In the genomic region with DNA sequence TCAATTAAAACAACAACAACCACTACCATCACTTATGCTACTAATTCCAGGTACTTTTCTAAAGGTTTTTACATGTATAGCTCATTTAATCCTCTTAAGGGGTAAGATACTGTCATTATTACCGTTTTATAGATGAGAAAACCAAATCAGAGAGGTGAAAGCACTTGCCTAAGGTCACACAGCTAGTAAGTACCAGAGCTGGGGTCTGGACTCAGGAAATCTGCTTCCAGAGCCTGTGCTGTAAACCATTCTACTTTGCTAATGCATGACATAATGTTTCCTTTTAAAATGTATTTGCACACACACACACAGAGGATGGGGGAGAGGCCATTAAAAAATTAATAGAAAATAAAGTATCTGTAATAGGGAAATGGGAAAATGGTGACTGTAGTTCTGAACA, we compare ENCODE assay signal across 37 cellular contexts.
DNase-seq lines count a peak whose midpoint lies in the region; ATAC-seq, FAIRE-seq and TF ChIP-seq lines count a peak whose summit lies in the region.
"Had no signal": no experiment of that assay in that cellular context is flagged by ENCODE, and none has a peak within 500 bp of the region (broad histone marks: within the 10 kb centered on the region; RNA-seq: fewer than 3 reads in every experiment).

No MANE protein-coding gene starts in this region.

- CTCF ChIA-PET in K562 (lab: Yijun Ruan, JAX; ENCODE audit: low intra/inter-chr PET ratio), result no interaction called here

- H3K79me2 ChIP-seq in K562 (ENCODE audit: control insufficient read depth, insufficient read depth, low read length), result no peaks in the 10 kb centered on the region

- intact Hi-C loops in K562 (cut with micrococcal nuclease), result no loop called here

- H3K27ac ChIP-seq in SJSA1 (no peak overlapping the region), SK-N-MC (peak overlapping the region; percentile 60), K562 (ENCODE audit: extremely low read depth, low read depth, low read length) (no peak overlapping the region)
- H3K27ac ChIP-seq: 22Rv1; A549; BLaER1; BLaER1 treated with 17β-estradiol and CSF1 and Interleukin-3, amounts not matched to agents 10 nM and 100 nM; C4-2B had no signal

- no peaks in the 10 kb centered on the region for H3K9me3 Mint-ChIP-seq in stimulated activated naive CD8-positive, alpha-beta T cell treated with anti-CD3 and anti-CD28 coated beads, Interleukin-15, amount 100 ng/mL, for 72 hours
- H3K9me3 Mint-ChIP-seq: CD4-positive, alpha-beta memory T cell; CD4-positive, alpha-beta T cell; CD8-positive, alpha-beta memory T cell; CD8-positive, alpha-beta T cell had no signal

- no peak for FAIRE-seq in K562 (lab: Jason Lieb, UNC)
- FAIRE-seq in urothelium cell line (lab: Jason Lieb, UNC), result no peak
- FAIRE-seq: A204.1, A549, D721Med had no signal

- H3K9ac ChIP-seq in SK-N-MC (ENCODE audit: insufficient read length) (no peak overlapping the region), K562 (ENCODE audit: insufficient read depth in 1 of 2, low read depth in 2 of 2, low read length in 2 of 2) (no peak overlapping the region)
- H3K9ac ChIP-seq: BLaER1; BLaER1 treated with 17β-estradiol and CSF1 and Interleukin-3, amounts not matched to agents 10 nM and 100 nM had no signal

- TF ChIP-seq RAD21 in K562 (CRISPR knock-in tag; conservative IDR thresholded peaks at IDR 0.05 in 1 of 2, IDR thresholded peaks at IDR 0.05 in 1 of 2), result no peak

- H4K20me1 ChIP-seq in K562 (replicated peaks; ENCODE audit: control insufficient read depth, insufficient read depth, low read length), result no peaks in the 10 kb centered on the region
- H4K20me1 ChIP-seq: BLaER1; BLaER1 treated with 17β-estradiol and CSF1 and Interleukin-3, amounts not matched to agents 10 nM and 100 nM had no signal

- no peak for DNase-seq in stimulated activated naive CD8-positive, alpha-beta T cell treated with anti-CD3 and anti-CD28 coated beads, Interleukin-15, amount 100 ng/mL, for 72 hours
- no peak for DNase-seq in stimulated activated naive CD8-positive, alpha-beta T cell treated with anti-CD3 and anti-CD28 coated beads, Interleukin-15, Interleukin-2, amounts not matched to agents 100 U/mL and 50 U/mL, for 24 hours
- DNase-seq in SJSA1 (ENCODE audit: low read depth in 1 of 2, low spot score in 2 of 2) (peak; percentile 52 to 63), SK-N-MC (ENCODE audit: low read depth, low spot score) (no peak), K562 (ENCODE audit: extremely low read depth in 1 of 4, low spot score in 3 of 4) (no peak), NCI-H1930 (lab: John Stamatoyannopoulos, UW) (no peak), NCI-H2227 treated with DMSO at 0.1 percent for 48 hours (lab: John Stamatoyannopoulos, UW) (no peak), urothelium cell line (ENCODE audit: low spot score) (no peak)
- DNase-seq: 8988T; ACHN; AML-193; BE2C; C1 segment of cervical spinal cord; Caco-2; Calu3; CD4-positive, alpha-beta memory T cell; CD4-positive, alpha-beta T cell; CD4-positive, CD25-positive, alpha-beta regulatory T cell; CD8-positive, alpha-beta memory T cell; CD8-positive, alpha-beta T cell; COR-L47; DMS 273 treated with DMSO at 0.1 percent for 48 hours; DMS153; DMS53; DMS79; DMS79 treated with DMSO at 0.1 percent for 48 hours; DND-41; EL had no signal

- peak overlapping the region; percentile 13 to 69 for H3K27ac Mint-ChIP-seq in stimulated activated naive CD8-positive, alpha-beta T cell treated with anti-CD3 and anti-CD28 coated beads, Interleukin-15, amount 100 ng/mL, for 72 hours
- H3K27ac Mint-ChIP-seq: B cell; CD14-positive monocyte; CD4-positive, alpha-beta memory T cell; CD4-positive, alpha-beta T cell; CD4-positive, CD25-positive, alpha-beta regulatory T cell; CD8-positive, alpha-beta memory T cell; CD8-positive, alpha-beta T cell had no signal

- no TSS peak for BruUV-seq in K562 (replicated peaks; lab: Mats Ljungman, UMichigan)

- H3K27me3 ChIP-seq in SJSA1 (replicated peaks), result no peaks in the 10 kb centered on the region; the same call in none of the 2 replicates
- H3K27me3 ChIP-seq in K562 (ENCODE audit: control insufficient read depth in 2 of 2, insufficient read depth in 2 of 2, low read length in 2 of 2), result peaks cover 13 to 45% of the 10 kb centered on the region in 2 experiments; a peak in 3 of 5 replicates
- H3K27me3 ChIP-seq: BE2C; BLaER1; BLaER1 treated with 17β-estradiol and CSF1 and Interleukin-3, amounts not matched to agents 10 nM and 100 nM had no signal

- H3K4me1 ChIP-seq in SJSA1 (replicated peaks) (no peaks in the 10 kb centered on the region), K562 (replicated peaks in 1 of 2; ENCODE audit: control insufficient read depth in 2 of 2, insufficient read depth in 2 of 2, low read length in 2 of 2) (no peaks in the 10 kb centered on the region; a peak in 1 of 5 replicates)
- H3K4me1 ChIP-seq: A549, BE2C, BLaER1, Caco-2 had no signal

- 0% methylated on average over 1 of the region's 1 CpG for WGBS in K562 (ENCODE audit: insufficient coverage, low coverage, missing lambda C conversion rate)

- no peak for TF ChIP-seq CTCF in K562 (IDR thresholded peaks at IDR 0.05 in 2 of 3, conservative IDR thresholded peaks at IDR 0.05 in 1 of 3; ENCODE audit: insufficient read depth in 2 of 3, low read depth in 1 of 3, low read length in 3 of 3)

- H3K4me3 ChIP-seq in SJSA1 (no peak overlapping the region), SK-N-MC (no peak overlapping the region), K562 (no peak overlapping the region)
- H3K4me3 ChIP-seq: A549; BLaER1; BLaER1 treated with 17β-estradiol and CSF1 and Interleukin-3, amounts not matched to agents 10 nM and 100 nM had no signal

- H3K4me1 Mint-ChIP-seq in stimulated activated naive CD8-positive, alpha-beta T cell treated with anti-CD3 and anti-CD28 coated beads, Interleukin-15, amount 100 ng/mL, for 72 hours, result no peaks in the 10 kb centered on the region
- H3K4me1 Mint-ChIP-seq: B cell; CD14-positive monocyte; CD4-positive, CD25-positive, alpha-beta regulatory T cell had no signal

- H3K27me3 Mint-ChIP-seq in stimulated activated naive CD8-positive, alpha-beta T cell treated with anti-CD3 and anti-CD28 coated beads, Interleukin-15, amount 100 ng/mL, for 72 hours, result no peaks in the 10 kb centered on the region
- H3K27me3 Mint-ChIP-seq: CD4-positive, alpha-beta T cell had no signal

- no peak overlapping the region for H2AFZ ChIP-seq in K562 (ENCODE audit: low read depth, low read length)

- H3K4me2 ChIP-seq in K562 (ENCODE audit: insufficient read depth, low read length), result no peak overlapping the region
- H3K4me2 ChIP-seq: A549; BLaER1; BLaER1 treated with 17β-estradiol and CSF1 and Interleukin-3, amounts not matched to agents 10 nM and 100 nM had no signal

- no peak overlapping the region for H3K4me3 Mint-ChIP-seq in stimulated activated naive CD8-positive, alpha-beta T cell treated with anti-CD3 and anti-CD28 coated beads, Interleukin-15, amount 100 ng/mL, for 72 hours
- H3K4me3 Mint-ChIP-seq: B cell; CD14-positive monocyte; CD4-positive, alpha-beta memory T cell; CD4-positive, alpha-beta T cell; CD4-positive, CD25-positive, alpha-beta regulatory T cell; CD8-positive, alpha-beta memory T cell; CD8-positive, alpha-beta T cell had no signal

- in situ Hi-C loops in K562 (cut with MboI), result no loop called here

- TF ChIP-seq POLR2A in K562 (conservative IDR thresholded peaks at IDR 0.05), result no peak

- H3K9me1 ChIP-seq in K562 (ENCODE audit: control insufficient read depth, insufficient read depth, low read length), result no peaks in the 10 kb centered on the region

- TF ChIP-seq EP300 in K562 (IDR thresholded peaks at IDR 0.05; ENCODE audit: low read length), result no peak

- H3K9me3 ChIP-seq in SJSA1 (replicated peaks) (peaks cover 47% of the 10 kb centered on the region), SK-N-MC (ENCODE audit: low read depth, low read length) (peaks cover 2% of the 10 kb centered on the region; the same call in 1 of the 2 replicates), K562 (replicated peaks; ENCODE audit: control insufficient read depth, insufficient read depth, low read depth, low read length) (no peaks in the 10 kb centered on the region)
- H3K9me3 ChIP-seq: A549, BE2C, BLaER1, Caco-2 had no signal

- POLR2A ChIA-PET in K562 (lab: Yijun Ruan, JAX), result interaction anchor here (0.9 to 1.1 kb wide), 2 partner anchors 9 to 15 kb away, joined by 3 read pairs; no protein-coding TSS in a partner anchor

- H3K36me3 ChIP-seq in SJSA1 (no peaks in the 10 kb centered on the region), SK-N-MC (ENCODE audit: insufficient read depth, low read length) (no peaks in the 10 kb centered on the region), K562 (ENCODE audit: control insufficient read depth, insufficient read depth, low read length) (no peaks in the 10 kb centered on the region)
- H3K36me3 ChIP-seq: BE2C; BLaER1; BLaER1 treated with 17β-estradiol and CSF1 and Interleukin-3, amounts not matched to agents 10 nM and 100 nM had no signal

- ATAC-seq in stimulated activated naive CD8-positive, alpha-beta T cell treated with anti-CD3 and anti-CD28 coated beads, Interleukin-15, amount 100 ng/mL, for 72 hours, result no peak
- no peak for ATAC-seq in stimulated activated naive CD8-positive, alpha-beta T cell treated with anti-CD3 and anti-CD28 coated beads, Interleukin-15, Interleukin-2, amounts not matched to agents 100 U/mL and 50 U/mL, for 24 hours
- ATAC-seq in K562, result no peak
- ATAC-seq: A549; CD8-positive, alpha-beta T cell had no signal

TF ChIP-seq in K562, 482 proteins besides CTCF, POLR2A, EP300 and RAD21:
- TF ChIP-seq RBM25 (IDR thresholded peaks at IDR 0.05; ENCODE audit: low read depth, low read length, severe bottlenecking), result peak; percentile 35
- TF ChIP-seq BRF1 (IDR thresholded peaks at IDR 0.05; ENCODE audit: borderline replicate concordance, extremely low read depth, insufficient read length), result no peak

Comparison
In these comparisons a context has a peak if more than half of its experiments do, and no peak if none do; other contexts are left out.
1. DNase-seq: peak in SJSA1 (2 of 2); none in stimulated activated naive CD8-positive, alpha-beta T cell treated with anti-CD3 and anti-CD28 coated beads, Interleukin-15, amount 100 ng/mL, for 72 hours (0 of 2), stimulated activated naive CD8-positive, alpha-beta T cell treated with anti-CD3 and anti-CD28 coated beads, Interleukin-15, Interleukin-2, amounts not matched to agents 100 U/mL and 50 U/mL, for 24 hours (single experiment), SK-N-MC (single experiment), K562 (0 of 4), NCI-H1930 (0 of 2), NCI-H2227 treated with DMSO at 0.1 percent for 48 hours (single experiment) and urothelium cell line (single experiment).